1 cellular context compared by ENCODE assay signal in the genomic region with DNA sequence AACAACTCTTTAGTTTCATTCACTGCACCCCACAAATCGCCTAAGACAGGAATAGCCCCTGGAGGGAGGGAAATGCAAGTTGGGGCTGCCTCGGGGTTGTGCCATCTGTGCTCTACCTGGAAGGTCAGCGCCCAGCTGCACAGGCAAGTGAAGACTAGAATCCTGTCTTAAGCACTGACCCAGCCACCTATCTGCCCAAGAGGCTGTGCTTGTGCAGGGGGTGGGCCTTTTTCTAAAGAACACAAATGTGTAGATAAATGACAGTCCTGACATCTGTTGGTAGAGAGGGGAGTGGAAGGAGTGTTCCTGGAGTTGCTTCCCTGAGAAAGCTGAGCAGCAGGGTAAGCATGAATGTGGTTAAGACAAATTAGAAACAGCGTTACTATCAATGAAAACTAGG.
TF ChIP-seq lines count a peak whose summit lies in the region.

No MANE protein-coding gene starts in this region.

TF ChIP-seq in GM12878, 131 proteins besides CTCF, POLR2A, EP300 and RAD21 (continued from another document):
- TF ChIP-seq, protein P1, sequence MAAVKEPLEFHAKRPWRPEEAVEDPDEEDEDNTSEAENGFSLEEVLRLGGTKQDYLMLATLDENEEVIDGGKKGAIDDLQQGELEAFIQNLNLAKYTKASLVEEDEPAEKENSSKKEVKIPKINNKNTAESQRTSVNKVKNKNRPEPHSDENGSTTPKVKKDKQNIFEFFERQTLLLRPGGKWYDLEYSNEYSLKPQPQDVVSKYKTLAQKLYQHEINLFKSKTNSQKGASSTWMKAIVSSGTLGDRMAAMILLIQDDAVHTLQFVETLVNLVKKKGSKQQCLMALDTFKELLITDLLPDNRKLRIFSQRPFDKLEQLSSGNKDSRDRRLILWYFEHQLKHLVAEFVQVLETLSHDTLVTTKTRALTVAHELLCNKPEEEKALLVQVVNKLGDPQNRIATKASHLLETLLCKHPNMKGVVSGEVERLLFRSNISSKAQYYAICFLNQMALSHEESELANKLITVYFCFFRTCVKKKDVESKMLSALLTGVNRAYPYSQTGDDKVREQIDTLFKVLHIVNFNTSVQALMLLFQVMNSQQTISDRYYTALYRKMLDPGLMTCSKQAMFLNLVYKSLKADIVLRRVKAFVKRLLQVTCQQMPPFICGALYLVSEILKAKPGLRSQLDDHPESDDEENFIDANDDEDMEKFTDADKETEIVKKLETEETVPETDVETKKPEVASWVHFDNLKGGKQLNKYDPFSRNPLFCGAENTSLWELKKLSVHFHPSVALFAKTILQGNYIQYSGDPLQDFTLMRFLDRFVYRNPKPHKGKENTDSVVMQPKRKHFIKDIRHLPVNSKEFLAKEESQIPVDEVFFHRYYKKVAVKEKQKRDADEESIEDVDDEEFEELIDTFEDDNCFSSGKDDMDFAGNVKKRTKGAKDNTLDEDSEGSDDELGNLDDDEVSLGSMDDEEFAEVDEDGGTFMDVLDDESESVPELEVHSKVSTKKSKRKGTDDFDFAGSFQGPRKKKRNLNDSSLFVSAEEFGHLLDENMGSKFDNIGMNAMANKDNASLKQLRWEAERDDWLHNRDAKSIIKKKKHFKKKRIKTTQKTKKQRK (IDR thresholded peaks at IDR 0.05; ENCODE audit: low read depth, low read length) = no peak
- TF ChIP-seq ZNF24 (IDR thresholded peaks at IDR 0.05) (no peak), RBBP5 (conservative IDR thresholded peaks at IDR 0.05) (no peak), FOXM1 (IDR thresholded peaks at IDR 0.05; ENCODE audit: low read depth, low read length) (no peak), SP1 (IDR thresholded peaks at IDR 0.05; ENCODE audit: low read depth, low read length) (no peak), TCF3 (IDR thresholded peaks at IDR 0.05; ENCODE audit: borderline replicate concordance, insufficient read depth, low read depth, low read length) (no peak)
- TF ChIP-seq, protein P2, sequence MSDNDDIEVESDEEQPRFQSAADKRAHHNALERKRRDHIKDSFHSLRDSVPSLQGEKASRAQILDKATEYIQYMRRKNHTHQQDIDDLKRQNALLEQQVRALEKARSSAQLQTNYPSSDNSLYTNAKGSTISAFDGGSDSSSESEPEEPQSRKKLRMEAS (IDR thresholded peaks at IDR 0.05; ENCODE audit: low read depth, low read length) = no peak
